ENCODE assay signal across 9 cellular contexts in genomic region chrX:109886122-109886761, GRCh38.
DNase-seq lines count a peak whose midpoint lies in the region; ATAC-seq and TF ChIP-seq lines count a peak whose summit lies in the region.
"Had no signal": no experiment of that assay in that cellular context is flagged by ENCODE, and none has a peak within 500 bp of the region (broad histone marks: within the 10 kb centered on the region; RNA-seq: fewer than 3 reads in every experiment).

No MANE protein-coding gene starts in this region.

- H3K4me2 ChIP-seq in neural cell (ENCODE audit: low read length), result no peak overlapping the region

- H3K36me3 Mint-ChIP-seq in T-helper 2 cell treated with Interferon-gamma antibody and Interleukin-4, amounts not matched to agents 5 μg/mL and 100 μg/mL, for 36 hours (ENCODE audit: low read depth), result no peaks in the 10 kb centered on the region
- H3K36me3 Mint-ChIP-seq in endodermal cell (ENCODE audit: low read depth), result no peaks in the 10 kb centered on the region

- H3K27ac ChIP-seq in endodermal cell (ENCODE audit: low read depth, low read length), result no peak overlapping the region
- no peak overlapping the region for H3K27ac ChIP-seq in neural cell (ENCODE audit: low read length)

- no peaks in the 10 kb centered on the region for H3K9me2 ChIP-seq in neural cell (ENCODE audit: insufficient read depth, low read length)

- 34 to 100% methylated on average over 1 to 3 of the region's 4 CpGs for WGBS in endodermal cell (ENCODE audit: insufficient coverage in 1 of 2, insufficient read length in 1 of 2), 2 experiments

- no peaks in the 10 kb centered on the region for H3K9me3 ChIP-seq in endodermal cell (ENCODE audit: control insufficient read depth, low read length)
- no peaks in the 10 kb centered on the region for H3K9me3 ChIP-seq in neural cell (ENCODE audit: low read length)

- H3K36me3 ChIP-seq in endodermal cell (ENCODE audit: control insufficient read depth, insufficient read depth, low read length) (no peaks in the 10 kb centered on the region), neural cell (ENCODE audit: insufficient read depth, low read length) (no peaks in the 10 kb centered on the region)

- TF ChIP-seq EP300 in neural cell (conservative IDR thresholded peaks at IDR 0.05; ENCODE audit: poor library complexity, severe bottlenecking), result no peak

- no peaks in the 10 kb centered on the region for H3K4me1 ChIP-seq in endodermal cell (ENCODE audit: control insufficient read depth, insufficient read depth, low read length)

- in situ Hi-C loops in KBM-7 (cut with MboI; ENCODE audit: low pct_unique_long_range_greater_than_20kb, low sequenced_read_pairs), result loop anchor here (25.0 kb wide), 1 partner anchor 399 kb away; the partner anchor contains the start of gene GUCY2F

- peak; percentile 30 for TF ChIP-seq RAD21 in neural cell (conservative IDR thresholded peaks at IDR 0.05)

- H3F3A ChIP-seq in neural cell (ENCODE audit: insufficient read depth, low read length, poor library complexity, severe bottlenecking), result no peaks in the 10 kb centered on the region

- H3K27me3 ChIP-seq in endodermal cell (ENCODE audit: control insufficient read depth, insufficient read depth, low read length, poor library complexity, severe bottlenecking) (no peaks in the 10 kb centered on the region), neural cell (ENCODE audit: insufficient read depth, low read depth, low read length) (no peaks in the 10 kb centered on the region)

- peaks cover 11% of the 10 kb centered on the region for H3K27me3 Mint-ChIP-seq in T-helper 2 cell treated with Interferon-gamma antibody and Interleukin-4, amounts not matched to agents 5 μg/mL and 100 μg/mL, for 36 hours (ENCODE audit: low read depth)
- H3K27me3 Mint-ChIP-seq in endodermal cell (ENCODE audit: insufficient read depth), result peaks cover 2% of the 10 kb centered on the region

- TF ChIP-seq CTCF in endodermal cell (conservative IDR thresholded peaks at IDR 0.05) (peak; percentile 89), neural cell (IDR thresholded peaks at IDR 0.05; ENCODE audit: poor library complexity, severe bottlenecking) (peak; percentile 52)

- H3K79me2 ChIP-seq in neural cell (replicated peaks; ENCODE audit: insufficient read depth, low read length), result no peaks in the 10 kb centered on the region

- ATAC-seq in GM18861 (IDR thresholded peaks at IDR 0.05; ENCODE audit: unreplicated experiment), result no peak
- ATAC-seq in GM21825 (IDR thresholded peaks at IDR 0.05; ENCODE audit: unreplicated experiment), result no peak

- DNase-seq in activated CD4-positive, alpha-beta T cell treated with anti-CD3 and anti-CD28 coated beads for 24 hours (ENCODE audit: low read depth in 2 of 2), result peak; percentile 0 to 5
- no peak for DNase-seq in activated CD4-positive, alpha-beta T cell treated with anti-CD3 and anti-CD28 coated beads for 1 hour
- DNase-seq in KBM-7 (peak; percentile 88), endodermal cell (peak; percentile 71)
- peak; percentile 4 for DNase-seq in T-helper 2 cell treated with Interferon-gamma antibody and Interleukin-4, amounts not matched to agents 5 μg/mL and 100 μg/mL, for 36 hours (ENCODE audit: low spot score)

- no peak overlapping the region for H3K4me3 ChIP-seq in endodermal cell (ENCODE audit: low read length)
- H3K4me3 ChIP-seq in neural cell (ENCODE audit: low read length), result no peak overlapping the region

- H3K4me1 Mint-ChIP-seq in T-helper 2 cell treated with Interferon-gamma antibody and Interleukin-4, amounts not matched to agents 5 μg/mL and 100 μg/mL, for 36 hours (ENCODE audit: low read depth), result peaks cover 3% of the 10 kb centered on the region
- peaks cover 6% of the 10 kb centered on the region for H3K4me1 Mint-ChIP-seq in endodermal cell
- H3K4me1 Mint-ChIP-seq: central memory CD8-positive, alpha-beta T cell had no signal

- H3K4me3 Mint-ChIP-seq in T-helper 2 cell treated with Interferon-gamma antibody and Interleukin-4, amounts not matched to agents 5 μg/mL and 100 μg/mL, for 36 hours, result no peak overlapping the region
- H3K4me3 Mint-ChIP-seq in endodermal cell, result no peak overlapping the region
- H3K4me3 Mint-ChIP-seq: central memory CD8-positive, alpha-beta T cell had no signal

- H3K9ac ChIP-seq in endodermal cell (ENCODE audit: extremely low read depth, low read length, poor library complexity, severe bottlenecking) (no peak overlapping the region), neural cell (ENCODE audit: low read length) (no peak overlapping the region)

- H4K20me1 ChIP-seq in neural cell (ENCODE audit: insufficient read depth), result no peaks in the 10 kb centered on the region

- no peaks in the 10 kb centered on the region for H3K9me3 Mint-ChIP-seq in T-helper 2 cell treated with Interferon-gamma antibody and Interleukin-4, amounts not matched to agents 5 μg/mL and 100 μg/mL, for 36 hours
- H3K9me3 Mint-ChIP-seq in endodermal cell, result no peaks in the 10 kb centered on the region
- H3K9me3 Mint-ChIP-seq: central memory CD8-positive, alpha-beta T cell had no signal

- no peak overlapping the region for H3K27ac Mint-ChIP-seq in T-helper 2 cell treated with Interferon-gamma antibody and Interleukin-4, amounts not matched to agents 5 μg/mL and 100 μg/mL, for 36 hours
- H3K27ac Mint-ChIP-seq in endodermal cell, result no peak overlapping the region

- H2AFZ ChIP-seq in neural cell (ENCODE audit: low read depth, low read length), result no peak overlapping the region

TF ChIP-seq in neural cell, 6 proteins besides CTCF, POLR2A, EP300 and RAD21:
- TF ChIP-seq MXI1 (conservative IDR thresholded peaks at IDR 0.05; ENCODE audit: poor library complexity, severe bottlenecking) (no peak), SMC3 (conservative IDR thresholded peaks at IDR 0.05; ENCODE audit: poor library complexity) (peak; percentile 50)
